Comparison of ENCODE assay signal across 17 cellular contexts in genomic region chr9:30732060-30732459, GRCh38.
DNase-seq lines count a peak whose midpoint lies in the region; ATAC-seq, FAIRE-seq and TF ChIP-seq lines count a peak whose summit lies in the region.
"Had no signal": no experiment of that assay in that cellular context is flagged by ENCODE, and none has a peak within 500 bp of the region (broad histone marks: within the 10 kb centered on the region; RNA-seq: fewer than 3 reads in every experiment).

No MANE protein-coding gene starts in this region.

- TF ChIP-seq RAD21 in HepG2 (CRISPR knock-in tag; IDR thresholded peaks at IDR 0.05) = no peak

- no peak overlapping the region for H3K27ac Mint-ChIP-seq in endodermal cell
- H3K27ac Mint-ChIP-seq: B cell; CD8-positive, alpha-beta T cell; IgD-negative memory B cell; T-helper 1 cell treated with Interleukin-12 subunit alpha and Interleukin-12 subunit beta and Interleukin-4 antibody, amounts not matched to agents 30 μg/mL and 1 μg/mL, for 36 hours had no signal

- no peaks in the 10 kb centered on the region for H3K36me3 ChIP-seq in HepG2 (replicated peaks in 1 of 2; ENCODE audit: control insufficient read depth in 1 of 2, insufficient read depth in 2 of 2, low read length in 2 of 2)
- no peaks in the 10 kb centered on the region for H3K36me3 ChIP-seq in right lobe of liver
- no peaks in the 10 kb centered on the region for H3K36me3 ChIP-seq in endodermal cell (ENCODE audit: control insufficient read depth, insufficient read depth, low read length)

- H3K4me3 ChIP-seq in HepG2 (replicated peaks in 1 of 3; ENCODE audit: insufficient read depth in 1 of 3, low read depth in 2 of 3, low read length in 3 of 3) = no peak overlapping the region
- no peak overlapping the region for H3K4me3 ChIP-seq in right lobe of liver
- no peak overlapping the region for H3K4me3 ChIP-seq in endodermal cell (ENCODE audit: low read length)

- no peaks in the 10 kb centered on the region for H3K36me3 Mint-ChIP-seq in endodermal cell (ENCODE audit: low read depth)
- H3K36me3 Mint-ChIP-seq: CD8-positive, alpha-beta T cell; IgD-negative memory B cell had no signal

- H4K20me1 ChIP-seq in HepG2 (ENCODE audit: insufficient read depth, low read length) = no peaks in the 10 kb centered on the region

- H3K9me3 ChIP-seq in HepG2 (ENCODE audit: low read length) (no peaks in the 10 kb centered on the region), right lobe of liver (no peaks in the 10 kb centered on the region), endodermal cell (ENCODE audit: control insufficient read depth, low read length) (no peaks in the 10 kb centered on the region)

- intact Hi-C loops in HepG2 (cut with micrococcal nuclease; ENCODE audit: unreplicated experiment) = no loop called here
- intact Hi-C loops in right lobe of liver (cut with DNase I) = no loop called here

- no peak for TF ChIP-seq EP300 in HepG2 (IDR thresholded peaks at IDR 0.05; ENCODE audit: low read depth in 2 of 2, low read length in 2 of 2)
- TF ChIP-seq EP300 in HepG2 (CRISPR knock-in tag; IDR thresholded peaks at IDR 0.05; ENCODE audit: borderline replicate concordance) = no peak

- no peak for FAIRE-seq in HepG2 (lab: Jason Lieb, UNC)

- peak; percentile 2 for DNase-seq in HepG2 (ENCODE audit: low spot score)
- no peak for DNase-seq in right lobe of liver
- peak; percentile 6 for DNase-seq in RPMI8226
- DNase-seq in endodermal cell = peak; percentile 65
- DNase-seq in dermis blood vessel endothelial cell = no peak
- DNase-seq in T1000 (lab: John Stamatoyannopoulos, UW) = no peak
- no peak for DNase-seq in GM13977 (ENCODE audit: low spot score)
- DNase-seq: CD8-positive, alpha-beta T cell; NCI-H1417 treated with DMSO at 0.1 percent for 48 hours; NCI-H510A; Right ventricle myocardium superior had no signal

- WGBS in HepG2 (ENCODE audit: low lambda C conversion rate) = 5% methylated on average over 3 of the region's 5 CpGs
- 71% methylated on average over 4 of the region's 5 CpGs for WGBS in right lobe of liver (ENCODE audit: insufficient coverage, low coverage, low lambda C conversion rate, missing lambda C conversion rate)
- WGBS in endodermal cell (ENCODE audit: insufficient coverage in 1 of 2, insufficient read length in 1 of 2), 2 experiments = 91 to 100% methylated on average over 3 to 5 of the region's 5 CpGs

- H3K79me2 ChIP-seq in HepG2 (ENCODE audit: insufficient read depth, low read length) = no peaks in the 10 kb centered on the region

- no peaks in the 10 kb centered on the region for H3K27me3 ChIP-seq in HepG2 (ENCODE audit: control insufficient read depth in 1 of 2, insufficient read depth in 2 of 2, low read length in 2 of 2)
- H3K27me3 ChIP-seq in right lobe of liver = no peaks in the 10 kb centered on the region
- no peaks in the 10 kb centered on the region for H3K27me3 ChIP-seq in endodermal cell (ENCODE audit: control insufficient read depth, insufficient read depth, low read length, poor library complexity, severe bottlenecking)

- no peak overlapping the region for H3K4me3 Mint-ChIP-seq in endodermal cell
- H3K4me3 Mint-ChIP-seq: B cell; CD8-positive, alpha-beta T cell; IgD-negative memory B cell; T-helper 1 cell treated with Interleukin-12 subunit alpha and Interleukin-12 subunit beta and Interleukin-4 antibody, amounts not matched to agents 30 μg/mL and 1 μg/mL, for 36 hours had no signal

- no peak for TF ChIP-seq POLR2A in HepG2 (IDR thresholded peaks at IDR 0.05; ENCODE audit: insufficient read depth in 1 of 2, low read depth in 2 of 2, low read length in 2 of 2)
- TF ChIP-seq POLR2A in right lobe of liver (IDR thresholded peaks at IDR 0.05) = no peak

- no peaks in the 10 kb centered on the region for H3K27me3 Mint-ChIP-seq in endodermal cell (ENCODE audit: insufficient read depth)
- H3K27me3 Mint-ChIP-seq: B cell, IgD-negative memory B cell had no signal

- ATAC-seq in HepG2 (peak; percentile 90), right lobe of liver (no peak), SK-N-SH treated with all-trans-retinoic acid at 6 μM for 48 hours (no peak)
- ATAC-seq: CD8-positive, alpha-beta T cell; HCT116; Panc1 had no signal

- POLR2A ChIA-PET in HepG2 (lab: Yijun Ruan, JAX) = no interaction called here

- H3K4me1 ChIP-seq in HepG2 (ENCODE audit: insufficient read depth, low read length) (no peaks in the 10 kb centered on the region), right lobe of liver (no peaks in the 10 kb centered on the region), endodermal cell (ENCODE audit: control insufficient read depth, insufficient read depth, low read length) (no peaks in the 10 kb centered on the region)

- H3K9ac ChIP-seq in HepG2 (ENCODE audit: insufficient read depth, low read depth, low read length) (no peak overlapping the region), endodermal cell (ENCODE audit: extremely low read depth, low read length, poor library complexity, severe bottlenecking) (no peak overlapping the region)

- in situ Hi-C loops in HepG2 (cut with HindIII; ENCODE audit: extremely low pct_ligation_motif_present, low pct_unique_long_range_greater_than_20kb) (loop anchor here (10.0 kb wide), 1 partner anchor 57 kb away; no protein-coding TSS in a partner anchor), GM13977 (cut with MboI; ENCODE audit: low pct_unique_long_range_greater_than_20kb, low sequenced_read_pairs, unreplicated experiment) (no loop called here)

- no peak overlapping the region for H2AFZ ChIP-seq in HepG2 (ENCODE audit: low read length)

- H3K9me3 Mint-ChIP-seq in endodermal cell = no peaks in the 10 kb centered on the region
- H3K9me3 Mint-ChIP-seq: CD8-positive, alpha-beta T cell; IgD-negative memory B cell; T-helper 1 cell treated with Interleukin-12 subunit alpha and Interleukin-12 subunit beta and Interleukin-4 antibody, amounts not matched to agents 30 μg/mL and 1 μg/mL, for 36 hours had no signal

- H3K4me2 ChIP-seq in HepG2 (ENCODE audit: low read depth, low read length) = no peak overlapping the region

- peak; percentile 35 for TF ChIP-seq CTCF in HepG2 (CRISPR knock-in tag; IDR thresholded peaks at IDR 0.05)
- TF ChIP-seq CTCF in right lobe of liver (IDR thresholded peaks at IDR 0.05) = no peak
- peak; percentile 55 for TF ChIP-seq CTCF in endodermal cell (conservative IDR thresholded peaks at IDR 0.05)
- TF ChIP-seq CTCF in GM13977 (IDR thresholded peaks at IDR 0.05; ENCODE audit: extremely low read depth, insufficient read depth, missing control alignments) = no peak

- H3K27ac ChIP-seq in HepG2 (ENCODE audit: extremely low read length, insufficient read depth, low read length) = no peak overlapping the region
- H3K27ac ChIP-seq in right lobe of liver = no peak overlapping the region
- H3K27ac ChIP-seq in endodermal cell (ENCODE audit: low read depth, low read length) = no peak overlapping the region

- BruUV-seq in HepG2 (replicated peaks; lab: Mats Ljungman, UMichigan) = no TSS peak

- CTCF ChIA-PET in HepG2 (lab: Yijun Ruan, JAX; ENCODE audit: low intra/inter-chr PET ratio, low total read pairs) = no interaction called here

- H3K4me1 Mint-ChIP-seq in endodermal cell = no peaks in the 10 kb centered on the region
- H3K4me1 Mint-ChIP-seq: B cell, IgD-negative memory B cell had no signal

TF ChIP-seq in HepG2, 621 proteins besides CTCF, POLR2A, EP300 and RAD21:
- TF ChIP-seq STAG1 (CRISPR knock-in tag; IDR thresholded peaks at IDR 0.05) (peak; percentile 23; the same call in 1 of the 2 replicates), HBP1 (CRISPR knock-in tag; IDR thresholded peaks at IDR 0.05; ENCODE audit: low read depth) (no peak)

TF ChIP-seq in SK-N-SH treated with all-trans-retinoic acid at 6 μM for 48 hours, 23 proteins besides CTCF, POLR2A, EP300 and RAD21 (continues in another document):
- TF ChIP-seq PPARA (CRISPR knock-in tag; IDR thresholded peaks at IDR 0.05; ENCODE audit: borderline replicate concordance) (no peak), GLIS3 (CRISPR knock-in tag; IDR thresholded peaks at IDR 0.05) (no peak), PATZ1 (CRISPR knock-in tag; IDR thresholded peaks at IDR 0.05; ENCODE audit: borderline replicate concordance) (no peak), POU6F1 (CRISPR knock-in tag; IDR thresholded peaks at IDR 0.05; ENCODE audit: borderline replicate concordance, low read depth) (no peak), ZNF565 (CRISPR knock-in tag; conservative IDR thresholded peaks at IDR 0.05; ENCODE audit: low read depth) (no peak), ARNTL (CRISPR knock-in tag; IDR thresholded peaks at IDR 0.05; ENCODE audit: borderline replicate concordance, low read depth) (no peak), BACH2 (CRISPR knock-in tag; IDR thresholded peaks at IDR 0.05; ENCODE audit: borderline replicate concordance) (no peak), RARB (CRISPR knock-in tag; IDR thresholded peaks at IDR 0.05) (no peak), ESRRG (CRISPR knock-in tag; IDR thresholded peaks at IDR 0.05) (no peak), ZNF8 (CRISPR knock-in tag; IDR thresholded peaks at IDR 0.05) (no peak), CSDC2 (CRISPR knock-in tag; IDR thresholded peaks at IDR 0.05) (no peak)

Comparison
In these comparisons a context has a peak if more than half of its experiments do, and no peak if none do; other contexts are left out.
1. DNase-seq: peak in HepG2 (single experiment), RPMI8226 (single experiment) and endodermal cell (single experiment); none in right lobe of liver (0 of 3), dermis blood vessel endothelial cell (single experiment), T1000 (single experiment) and GM13977 (single experiment).
2. CTCF ChIP-seq: peak in HepG2 (single experiment) and endodermal cell (single experiment); none in right lobe of liver (0 of 4) and GM13977 (single experiment).